ENCODE assay signal across 24 cellular contexts in genomic region chr20:47036091-47036880, GRCh38.
DNase-seq lines count a peak whose midpoint lies in the region; ATAC-seq and TF ChIP-seq lines count a peak whose summit lies in the region.
"Had no signal": no experiment of that assay in that cellular context is flagged by ENCODE, and none has a peak within 500 bp of the region (broad histone marks: within the 10 kb centered on the region; RNA-seq: fewer than 3 reads in every experiment).

No MANE protein-coding gene starts in this region.

- intact Hi-C loops in Right ventricle myocardium inferior (cut with DNase I), result no loop called here
- intact Hi-C loops in cardiac septum (cut with DNase I), result no loop called here
- intact Hi-C loops in right lobe of liver (cut with DNase I), result no loop called here

- 46% methylated on average over 12 of the region's 12 CpGs for WGBS in right lobe of liver (ENCODE audit: insufficient coverage, low coverage, low lambda C conversion rate, missing lambda C conversion rate)

- peak overlapping the region; percentile 25 to 47 (median 40) for H3K27ac ChIP-seq in right lobe of liver
- peak overlapping the region; percentile 22 to 37 for H3K27ac ChIP-seq in thoracic aorta
- H3K27ac ChIP-seq: 22Rv1, C4-2B, KMS-11, SJSA1 had no signal

- DNase-seq in Right ventricle myocardium inferior (ENCODE audit: missing footprints) (peak; percentile 47), cardiac septum (ENCODE audit: low spot score) (no peak), fibroblast of gingiva (ENCODE audit: low read depth) (peak; percentile 54), right lobe of liver (peak in 2 of 3 donors; percentile 38 to 68), thoracic aorta (ENCODE audit: low spot score) (no peak), NCI-H1436 treated with DMSO at 0.1 percent for 48 hours (lab: John Stamatoyannopoulos, UW) (no peak)
- no peak for DNase-seq in stimulated activated CD4-positive, alpha-beta T cell treated with anti-CD3 and anti-CD28 coated beads, Interleukin-12 subunit alpha, Interleukin-12 subunit beta, amount 100 ng/mL, for 4 hours
- DNase-seq: CD8-positive, alpha-beta memory T cell; DMS 273 treated with DMSO at 0.1 percent for 48 hours; DMS79; GF-D8; HCEC 1CT; MM.1S; NCI-H1694; NCI-H2081; NCI-H2171; NCI-H226; NCI-H510A; NCI-H69 had no signal

- no peak overlapping the region for H3K4me3 ChIP-seq in right lobe of liver
- H3K4me3 ChIP-seq in thoracic aorta, result peak overlapping the region; percentile 6
- H3K4me3 ChIP-seq: SJSA1 had no signal

- no peaks in the 10 kb centered on the region for H3K36me3 ChIP-seq in right lobe of liver
- H3K36me3 ChIP-seq in thoracic aorta, result no peaks in the 10 kb centered on the region
- H3K36me3 ChIP-seq: SJSA1 had no signal

- ATAC-seq in Right ventricle myocardium inferior (no peak), right lobe of liver (peak; percentile 16 to 51 (median 35)), thoracic aorta (ENCODE audit: insufficient number of reproducible peaks, low FRiP score, low read depth) (no peak), GM21381 (IDR thresholded peaks at IDR 0.05; ENCODE audit: unreplicated experiment) (no peak)

- H3K27me3 ChIP-seq in right lobe of liver (no peaks in the 10 kb centered on the region), thoracic aorta (replicated peaks; ENCODE audit: insufficient read depth) (no peaks in the 10 kb centered on the region)
- H3K27me3 ChIP-seq: SJSA1 had no signal

- TF ChIP-seq CTCF in right lobe of liver (IDR thresholded peaks at IDR 0.05) (no peak), thoracic aorta (IDR thresholded peaks at IDR 0.05) (no peak)

- H3K9me3 ChIP-seq in right lobe of liver, result no peaks in the 10 kb centered on the region
- H3K9me3 ChIP-seq in thoracic aorta, result no peaks in the 10 kb centered on the region
- H3K9me3 ChIP-seq: SJSA1 had no signal

- H3K4me1 ChIP-seq in right lobe of liver, result peaks cover 0 to 42% (median 19%) of the 10 kb centered on the region in 4 donors
- H3K4me1 ChIP-seq in thoracic aorta (ENCODE audit: control insufficient read depth in 1 of 2, low read depth in 2 of 2), result peaks cover 5 to 27% of the 10 kb centered on the region in 2 donors
- H3K4me1 ChIP-seq: SJSA1 had no signal

- TF ChIP-seq POLR2A in right lobe of liver (IDR thresholded peaks at IDR 0.05), result no peak

Comparison
In these comparisons a context has a peak if more than half of its experiments do, and no peak if none do; other contexts are left out.
1. DNase-seq: peak in Right ventricle myocardium inferior (single experiment), fibroblast of gingiva (single experiment) and right lobe of liver (2 of 3); none in cardiac septum (single experiment), thoracic aorta (single experiment), stimulated activated CD4-positive, alpha-beta T cell treated with anti-CD3 and anti-CD28 coated beads, Interleukin-12 subunit alpha, Interleukin-12 subunit beta, amount 100 ng/mL, for 4 hours (single experiment) and NCI-H1436 treated with DMSO at 0.1 percent for 48 hours (single experiment).
2. ATAC-seq: peak in right lobe of liver (4 of 4); none in Right ventricle myocardium inferior (single experiment), thoracic aorta (single experiment) and GM21381 (single experiment).